24 cellular contexts compared by ENCODE assay signal in the genomic region with DNA sequence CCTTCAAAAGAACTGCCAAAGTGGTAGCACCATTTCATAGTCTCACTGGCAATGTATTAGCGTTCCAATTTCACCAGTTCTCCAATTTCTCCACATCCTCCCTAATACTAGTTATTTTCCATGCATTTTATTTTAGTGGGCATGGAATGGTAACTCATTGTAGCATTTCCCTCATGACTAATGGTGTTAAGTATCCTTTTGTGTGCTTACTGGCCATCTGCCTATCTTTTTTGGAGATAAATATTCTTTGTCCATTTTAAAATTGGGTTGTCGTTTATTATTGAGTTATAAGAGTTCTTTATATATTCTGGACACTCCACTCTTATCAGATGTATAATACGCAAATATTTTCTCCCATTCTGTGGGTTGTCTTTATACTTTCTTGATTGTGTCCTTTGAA.
"Had no signal": no experiment of that assay in that cellular context is flagged by ENCODE, and none has a peak within 500 bp of the region (broad histone marks: within the 10 kb centered on the region; RNA-seq: fewer than 3 reads in every experiment).

No MANE protein-coding gene starts in this region.

- ATAC-seq: gastrocnemius medialis; left ventricle myocardium superior; lower lobe of right lung; natural killer cell; sciatic nerve; stimulated activated naive CD8-positive, alpha-beta T cell treated with anti-CD3 and anti-CD28 coated beads, Interleukin-15, amount 100 ng/mL, for 72 hours; upper lobe of right lung had no signal

- H3K27me3 ChIP-seq: esophagus squamous epithelium, gastrocnemius medialis, right atrium auricular region, suprapubic skin, transverse colon, upper lobe of right lung, uterus had no signal

- H3K4me2 ChIP-seq: smooth muscle cell had no signal

- H3K9ac ChIP-seq: parathyroid adenoma had no signal

- H3K36me3 Mint-ChIP-seq: natural killer cell had no signal

- H3K4me3 Mint-ChIP-seq: memory B cell; natural killer cell; stimulated activated naive CD8-positive, alpha-beta T cell treated with anti-CD3 and anti-CD28 coated beads, Interleukin-15, amount 100 ng/mL, for 72 hours had no signal

- H3K27ac Mint-ChIP-seq: memory B cell; natural killer cell; stimulated activated naive CD8-positive, alpha-beta T cell treated with anti-CD3 and anti-CD28 coated beads, Interleukin-15, amount 100 ng/mL, for 72 hours had no signal

- H3K9me3 Mint-ChIP-seq: memory B cell; natural killer cell; stimulated activated naive CD8-positive, alpha-beta T cell treated with anti-CD3 and anti-CD28 coated beads, Interleukin-15, amount 100 ng/mL, for 72 hours had no signal

- H3K4me1 Mint-ChIP-seq: memory B cell; natural killer cell; stimulated activated naive CD8-positive, alpha-beta T cell treated with anti-CD3 and anti-CD28 coated beads, Interleukin-15, amount 100 ng/mL, for 72 hours had no signal

- H3K9me3 ChIP-seq: esophagus squamous epithelium, gastrocnemius medialis, lower lobe of right lung, prostate gland, right atrium auricular region, suprapubic skin, transverse colon, upper lobe of right lung, uterus had no signal

- DNase-seq: effector memory CD4-positive, alpha-beta T cell; erythroblast; esophagus squamous epithelium; gastrocnemius medialis; head of caudate nucleus; left ventricle myocardium superior; lower lobe of right lung; natural killer cell; stimulated activated CD4-positive, alpha-beta T cell treated with anti-CD3 and anti-CD28 coated beads, Interleukin-12 subunit alpha, Interleukin-12 subunit beta, amount 100 ng/mL, for 4 hours; stimulated activated CD4-positive, alpha-beta T cell treated with anti-CD3 and anti-CD28 coated beads, Interleukin-1b, Interleukin-23, amount 100 ng/mL, for 48 hours; stimulated activated CD4-positive, alpha-beta T cell treated with anti-CD3 and anti-CD28 coated beads, Interleukin-4, amount 100 ng/mL, for 1 hour; stimulated activated CD8-positive, alpha-beta memory T cell treated with anti-CD3 and anti-CD28 coated beads, Interleukin-4, amount 100 ng/mL, for 48 hours; stimulated activated naive CD4-positive, alpha-beta T cell; stimulated activated naive CD8-positive, alpha-beta T cell treated with anti-CD3 and anti-CD28 coated beads, Interleukin-15, amount 100 ng/mL, for 72 hours; transverse colon; upper lobe of right lung; uterus had no signal

- H3K36me3 ChIP-seq: esophagus squamous epithelium, gastrocnemius medialis, lower lobe of right lung, prostate gland, right atrium auricular region, transverse colon, upper lobe of right lung, uterus had no signal

- H3K4me1 ChIP-seq: prostate gland, uterus had no signal

- H3K27me3 Mint-ChIP-seq: memory B cell; stimulated activated naive CD8-positive, alpha-beta T cell treated with anti-CD3 and anti-CD28 coated beads, Interleukin-15, amount 100 ng/mL, for 72 hours had no signal

- H3K4me3 ChIP-seq: esophagus squamous epithelium, gastrocnemius medialis, lower lobe of right lung, prostate gland, right atrium auricular region, smooth muscle cell, suprapubic skin, transverse colon, upper lobe of right lung, uterus had no signal

- H3K27ac ChIP-seq: esophagus squamous epithelium, gastrocnemius medialis, lower lobe of right lung, parathyroid adenoma, prostate gland, right atrium auricular region, suprapubic skin, transverse colon, upper lobe of right lung, uterus had no signal

- H3K79me2 ChIP-seq: parathyroid adenoma had no signal

- H2AFZ ChIP-seq: parathyroid adenoma had no signal
